8 cellular contexts compared by ENCODE assay signal in the genomic region with DNA sequence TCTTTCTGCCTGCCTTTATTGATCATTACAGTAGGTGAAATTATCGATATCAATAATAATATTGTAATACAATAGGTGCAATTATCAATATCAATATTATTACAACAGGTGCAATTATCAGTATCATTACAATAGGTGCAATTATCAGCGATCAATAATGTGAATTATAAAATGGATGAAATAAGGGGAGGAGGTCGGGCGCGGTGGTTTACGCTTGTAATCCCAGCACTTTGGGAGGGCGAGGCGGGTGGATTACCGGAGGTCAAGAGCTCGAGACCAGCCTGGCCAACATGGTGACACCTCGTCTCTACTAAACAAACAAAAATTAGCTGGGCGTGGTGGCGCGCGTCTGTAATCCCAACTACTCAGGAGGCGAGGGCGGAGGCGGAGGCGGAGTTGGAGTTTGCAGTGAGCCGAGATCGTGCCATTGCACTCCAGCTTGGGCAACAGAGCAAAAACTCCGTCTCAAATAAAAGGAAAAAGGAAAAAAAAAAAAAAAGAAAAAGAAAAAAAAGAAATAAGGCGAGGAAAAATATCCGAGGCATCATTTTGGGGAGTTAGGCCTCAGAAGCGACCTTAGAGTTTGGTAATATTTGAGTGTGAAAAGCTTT. TPM values are rescaled to one million over a fixed set of nuclear protein-coding genes. Genes with fewer than 3 reads are reported as not detected.
DNase-seq lines count a peak whose midpoint lies in the region; ATAC-seq and TF ChIP-seq lines count a peak whose summit lies in the region.

No MANE protein-coding gene starts in this region.

- H3K4me1 Mint-ChIP-seq in endothelial cell (ENCODE audit: unreplicated experiment), result peaks cover 28% of the 10 kb centered on the region

- H3K4me3 Mint-ChIP-seq in endothelial cell (ENCODE audit: unreplicated experiment), result peak overlapping the region; percentile 99

- peaks cover 9% of the 10 kb centered on the region for H3K36me3 Mint-ChIP-seq in endothelial cell (ENCODE audit: low read depth, unreplicated experiment)

- peaks cover 8% of the 10 kb centered on the region for H3K27me3 Mint-ChIP-seq in endothelial cell (ENCODE audit: unreplicated experiment)

- DNase-seq in DMS153 (lab: John Stamatoyannopoulos, UW), result peak; percentile 19
- no peak for DNase-seq in DMS153 treated with DMSO at 0.1 percent for 48 hours (lab: John Stamatoyannopoulos, UW; ENCODE audit: unreplicated experiment)
- DNase-seq in NCI-H82 treated with DMSO at 0.1 percent for 48 hours (lab: John Stamatoyannopoulos, UW; ENCODE audit: unreplicated experiment), result peak; percentile 64
- DNase-seq in activated CD8-positive, alpha-beta memory T cell treated with anti-CD3 and anti-CD28 coated beads for 4 hours (ENCODE audit: low read depth in 2 of 2), result peak; percentile 1 to 34
- DNase-seq in endothelial cell (ENCODE audit: low spot score), result peak; percentile 60
- peak; percentile 86 for DNase-seq in mucosa of gallbladder (ENCODE audit: low spot score)
- DNase-seq in stimulated activated CD8-positive, alpha-beta memory T cell treated with anti-CD3 and anti-CD28 coated beads, Interleukin-4, amount 100 ng/mL, for 48 hours, result peak; percentile 73

- ATAC-seq in HG03342 (IDR thresholded peaks at IDR 0.05; ENCODE audit: unreplicated experiment), result no peak

- TF ChIP-seq CTCF in endothelial cell (IDR thresholded peaks at IDR 0.05; ENCODE audit: unreplicated experiment), result no peak

- H3K27ac Mint-ChIP-seq in endothelial cell (ENCODE audit: unreplicated experiment), result peak overlapping the region; percentile 96

- no peaks in the 10 kb centered on the region for H3K9me3 Mint-ChIP-seq in endothelial cell (ENCODE audit: unreplicated experiment)

RNA-seq across cellular contexts. Expression of a gene that starts 0.6 kb away (rescaled TPM):
- 75.3 TPM for total RNA-seq in endothelial cell (ENCODE audit: unreplicated experiment)
- 51.1 TPM for total RNA-seq in mucosa of gallbladder

RNA-seq across cellular contexts. Expression of a gene that starts 32.4 kb away (rescaled TPM):
- total RNA-seq in endothelial cell (ENCODE audit: unreplicated experiment), result 72.7 TPM
- 108 TPM for total RNA-seq in mucosa of gallbladder
